8 cellular contexts compared by ENCODE assay signal in genomic region chr6:139250296-139251274, GRCh38. TPM values are rescaled to one million over a fixed set of nuclear protein-coding genes. Genes with fewer than 3 reads are reported as not detected.
DNase-seq lines count a peak whose midpoint lies in the region; FAIRE-seq and TF ChIP-seq lines count a peak whose summit lies in the region.
"Had no signal": no experiment of that assay in that cellular context is flagged by ENCODE, and none has a peak within 500 bp of the region (broad histone marks: within the 10 kb centered on the region; RNA-seq: fewer than 3 reads in every experiment).

No MANE protein-coding gene starts in this region.

- TF ChIP-seq POLR2A in GM12891 (IDR thresholded peaks at IDR 0.05; ENCODE audit: low read depth, low read length): no peak

- peak overlapping the region; percentile 95 for H3K27ac Mint-ChIP-seq in T-helper 2 cell treated with Interferon-gamma antibody and Interleukin-4, amounts not matched to agents 5 μg/mL and 100 μg/mL, for 36 hours
- H3K27ac Mint-ChIP-seq in brain: peak overlapping the region in 3 of 5 experiments; percentile 1 to 78 (median 40)

- no peak overlapping the region for H3K4me2 ChIP-seq in keratinocyte (ENCODE audit: control insufficient read depth, extremely low read depth, insufficient read depth, low read depth, low read length)

- H3K27me3 ChIP-seq in H7 (ENCODE audit: control insufficient read depth, insufficient read depth, low read length): no peaks in the 10 kb centered on the region
- no peaks in the 10 kb centered on the region for H3K27me3 ChIP-seq in keratinocyte (ENCODE audit: control insufficient read depth, extremely low read depth, insufficient read depth, low read length)

- H3K36me3 ChIP-seq in H7 (replicated peaks; ENCODE audit: control insufficient read depth, insufficient read depth, low read length): no peaks in the 10 kb centered on the region
- H3K36me3 ChIP-seq in keratinocyte (ENCODE audit: control insufficient read depth in 2 of 2, extremely low read depth in 1 of 2, insufficient read depth in 2 of 2, low read length in 2 of 2): no peaks in the 10 kb centered on the region

- H3K4me1 Mint-ChIP-seq in T-helper 2 cell treated with Interferon-gamma antibody and Interleukin-4, amounts not matched to agents 5 μg/mL and 100 μg/mL, for 36 hours (ENCODE audit: low read depth): peaks cover 33% of the 10 kb centered on the region
- H3K4me1 Mint-ChIP-seq in brain: peaks cover 17% of the 10 kb centered on the region

- no peaks in the 10 kb centered on the region for H3K9me3 ChIP-seq in keratinocyte (ENCODE audit: control insufficient read depth, low read depth, low read length)

- H2AFZ ChIP-seq in keratinocyte (ENCODE audit: control insufficient read depth, low read length): no peak overlapping the region

- no peak overlapping the region for H3K4me3 ChIP-seq in H7 (ENCODE audit: insufficient read depth, low read depth, low read length)
- H3K4me3 ChIP-seq in keratinocyte (ENCODE audit: control insufficient read depth in 2 of 3, extremely low read depth in 1 of 3, insufficient read depth in 2 of 3, low read depth in 1 of 3, low read length in 3 of 3): no peak overlapping the region

- dilution Hi-C loops in keratinocyte (cut with MboI; ENCODE audit: extremely low pct_ligation_motif_present, low sequenced_read_pairs): no loop called here

- H3K4me3 Mint-ChIP-seq in T-helper 2 cell treated with Interferon-gamma antibody and Interleukin-4, amounts not matched to agents 5 μg/mL and 100 μg/mL, for 36 hours: peak overlapping the region; percentile 74
- no peak overlapping the region for H3K4me3 Mint-ChIP-seq in brain

- H3K27me3 Mint-ChIP-seq in T-helper 2 cell treated with Interferon-gamma antibody and Interleukin-4, amounts not matched to agents 5 μg/mL and 100 μg/mL, for 36 hours (ENCODE audit: low read depth): no peaks in the 10 kb centered on the region
- no peaks in the 10 kb centered on the region for H3K27me3 Mint-ChIP-seq in brain

- H3K36me3 Mint-ChIP-seq in T-helper 2 cell treated with Interferon-gamma antibody and Interleukin-4, amounts not matched to agents 5 μg/mL and 100 μg/mL, for 36 hours (ENCODE audit: low read depth): peaks cover 4% of the 10 kb centered on the region
- H3K36me3 Mint-ChIP-seq in brain: no peaks in the 10 kb centered on the region

- DNase-seq in GM12891 (ENCODE audit: insufficient read length, low spot score): peak; percentile 49
- DNase-seq in H7: peak; percentile 81
- peak; percentile 81 to 85 for DNase-seq in Kasumi-1 (lab: John Stamatoyannopoulos, UW)
- DNase-seq in T-helper 2 cell treated with Interferon-gamma antibody and Interleukin-4, amounts not matched to agents 5 μg/mL and 100 μg/mL, for 36 hours (ENCODE audit: low spot score): peak; percentile 33
- peak; percentile 9 for DNase-seq in keratinocyte (ENCODE audit: low read depth, low spot score)
- DNase-seq in stimulated activated CD8-positive, alpha-beta memory T cell treated with anti-CD3 and anti-CD28 coated beads, Interleukin-12 subunit alpha, Interleukin-12 subunit beta, amount 100 ng/mL, for 4 hours (ENCODE audit: low read depth): peak; percentile 10

- peak; percentile 95 for FAIRE-seq in GM12891 (lab: Jason Lieb, UNC)
- FAIRE-seq in keratinocyte (lab: Jason Lieb, UNC): peak; percentile 85
- FAIRE-seq: islet of Langerhans had no signal

- no peaks in the 10 kb centered on the region for H3K9me1 ChIP-seq in keratinocyte (ENCODE audit: control insufficient read depth, extremely low read depth, insufficient read depth, low read length)

- H3K79me2 ChIP-seq in keratinocyte (ENCODE audit: control insufficient read depth, insufficient read depth, low read length): no peaks in the 10 kb centered on the region

- TF ChIP-seq CTCF in brain (conservative IDR thresholded peaks at IDR 0.05): peak; percentile 30 to 70
- peak; percentile 80 to 88 (median 85) for TF ChIP-seq CTCF in keratinocyte (optimal IDR thresholded peaks at IDR 0.05 in 1 of 3, IDR thresholded peaks at IDR 0.05 in 1 of 3, conservative IDR thresholded peaks at IDR 0.05 in 1 of 3; ENCODE audit: extremely low read depth in 1 of 3, insufficient read depth in 2 of 3, low read length in 3 of 3)

- H3K4me1 ChIP-seq in keratinocyte (ENCODE audit: control insufficient read depth, extremely low read depth, insufficient read depth, low read length): no peaks in the 10 kb centered on the region

- H3K27ac ChIP-seq in keratinocyte (ENCODE audit: control insufficient read depth, insufficient read depth, low read length): no peak overlapping the region

- H3K9ac ChIP-seq in keratinocyte (ENCODE audit: control insufficient read depth, extremely low read depth, insufficient read depth, low read length): no peak overlapping the region

- no peaks in the 10 kb centered on the region for H4K20me1 ChIP-seq in keratinocyte (ENCODE audit: control insufficient read depth, extremely low read depth, insufficient read depth, low read length)

- H3K9me3 Mint-ChIP-seq in T-helper 2 cell treated with Interferon-gamma antibody and Interleukin-4, amounts not matched to agents 5 μg/mL and 100 μg/mL, for 36 hours: no peaks in the 10 kb centered on the region
- H3K9me3 Mint-ChIP-seq in brain: no peaks in the 10 kb centered on the region

TF ChIP-seq in GM12891, 5 proteins besides CTCF, POLR2A, EP300 and RAD21:
- TF ChIP-seq TAF1 (IDR thresholded peaks at IDR 0.05; ENCODE audit: low read depth, low read length): no peak
- no peak for TF ChIP-seq POLR2AphosphoS5 (IDR thresholded peaks at IDR 0.05; ENCODE audit: low read depth, low read length)
- no peak for TF ChIP-seq PAX5 (IDR thresholded peaks at IDR 0.05; ENCODE audit: insufficient read depth, low read length, severe bottlenecking)
- TF ChIP-seq SPI1 (IDR thresholded peaks at IDR 0.05; ENCODE audit: low read depth, low read length): no peak
- TF ChIP-seq POU2F2 (IDR thresholded peaks at IDR 0.05; ENCODE audit: low read depth, low read length): no peak

RNA-seq across cellular contexts. Expression of gene TXLNB, which starts 41.2 kb away (rescaled TPM):
- 1.7 TPM for polyA plus RNA-seq in GM12891 (2012; ENCODE audit: low read depth, missing spikeins)
- total RNA-seq in H7 (2014; rRNA removed; shearing (Covaris generic)): not detected in 2 replicates
- polyA plus RNA-seq in brain (ENCODE audit: insufficient read depth, low read depth, low replicate concordance) (1.8 TPM), keratinocyte (0.01 to 0.04 TPM (median 0.03 TPM) in 3 replicates)
- not detected for polyA plus RNA-seq in keratinocyte (2011; ENCODE audit: low read depth)
- polyA plus RNA-seq in keratinocyte (2011; cell fraction: cytosol; rRNA removed): 0.03 and 0.05 TPM in 2 replicates
- polyA plus RNA-seq in keratinocyte (2011; cell fraction: nucleus; rRNA removed): 0.03 and 0.04 TPM in 2 replicates
- polyA plus RNA-seq in keratinocyte (2012; ENCODE audit: low replicate concordance): not detected in 2 replicates
- 0.06 TPM in 1 of 3 replicates, not detected in the others for polyA minus RNA-seq in keratinocyte
- not detected for polyA minus RNA-seq in keratinocyte (2011; cell fraction: cytosol; rRNA and poly(A)+ RNA removed)
- not detected in 2 replicates for polyA minus RNA-seq in keratinocyte (2011; cell fraction: nucleus; rRNA and poly(A)+ RNA removed)

Comparison
In these comparisons a context has a peak if more than half of its experiments do, and no peak if none do; other contexts are left out.
1. DNase-seq: peak in every context shown above with its lines; median percentile 83 in Kasumi-1; 81 in H7; 49 in GM12891; 33 in T-helper 2 cell treated with Interferon-gamma antibody and Interleukin-4, amounts not matched to agents 5 μg/mL and 100 μg/mL, for 36 hours; 10 in stimulated activated CD8-positive, alpha-beta memory T cell treated with anti-CD3 and anti-CD28 coated beads, Interleukin-12 subunit alpha, Interleukin-12 subunit beta, amount 100 ng/mL, for 4 hours; 9 in keratinocyte.